In the genomic region with DNA sequence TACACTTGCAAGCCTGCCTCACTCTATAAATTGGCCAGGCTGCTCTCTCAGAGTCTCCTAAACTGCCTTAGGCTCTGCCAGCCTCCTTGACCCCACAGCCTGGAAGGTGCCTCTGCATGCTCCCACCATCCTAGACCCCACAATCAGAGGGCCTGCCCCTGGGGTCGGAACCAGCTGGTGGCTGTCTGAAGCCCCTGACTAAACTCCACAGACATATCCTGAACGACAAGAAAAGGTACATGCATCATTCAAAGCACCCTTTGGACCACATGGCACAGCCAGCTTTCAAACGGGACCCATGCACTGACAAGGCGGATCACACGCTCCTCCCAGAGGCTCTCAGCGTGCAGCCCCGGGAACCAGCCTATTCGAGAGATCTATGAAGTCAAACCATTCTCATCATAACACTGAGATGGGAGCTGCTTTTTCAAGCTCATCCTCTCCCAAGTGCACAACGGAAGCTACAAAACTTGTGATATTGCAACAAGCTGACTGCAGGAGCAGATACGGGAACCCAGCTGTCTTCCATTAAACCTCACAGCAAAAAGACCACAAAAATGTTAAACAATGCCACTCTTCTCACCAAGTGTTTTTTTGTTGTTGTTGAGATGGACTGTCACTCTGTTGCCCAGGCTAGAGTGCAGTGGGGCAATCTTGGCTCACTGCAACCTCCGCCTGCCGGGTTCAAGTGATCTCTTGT, we compare ENCODE assay signal across 25 cellular contexts. TPM values are rescaled to one million over a fixed set of nuclear protein-coding genes. Genes with fewer than 3 reads are reported as not detected.
DNase-seq lines count a peak whose midpoint lies in the region; ATAC-seq, FAIRE-seq and TF ChIP-seq lines count a peak whose summit lies in the region.
"Had no signal": no experiment of that assay in that cellular context is flagged by ENCODE, and none has a peak within 500 bp of the region (broad histone marks: within the 10 kb centered on the region; RNA-seq: fewer than 3 reads in every experiment).

No MANE protein-coding gene starts in this region.

- FAIRE-seq in H1 (lab: Jason Lieb, UNC), result no peak
- FAIRE-seq: A549, GM12878, HTR-8/SVneo had no signal

- H3K9ac ChIP-seq in H1 (replicated peaks in 1 of 4; ENCODE audit: extremely low read depth in 1 of 4, low read depth in 3 of 4, low read length in 3 of 4) (no peak overlapping the region; a peak in 1 of 7 replicates), mesendoderm (ENCODE audit: low read length) (no peak overlapping the region)

- ATAC-seq in GM23338 (no peak), GM21515 (IDR thresholded peaks at IDR 0.05; ENCODE audit: unreplicated experiment) (no peak)
- ATAC-seq: A549; activated T-cell treated with anti-CD3 and anti-CD28 coated beads, Interleukin-2, amount 50 U/mL, for 72 hours; GM12878; left lung had no signal

- no peaks in the 10 kb centered on the region for H3K9me2 ChIP-seq in GM23338 (ENCODE audit: insufficient read depth)

- peaks cover 44% of the 10 kb centered on the region for H3K36me3 Mint-ChIP-seq in GM23338 (ENCODE audit: low read depth)
- H3K36me3 Mint-ChIP-seq: activated naive CD8-positive, alpha-beta T cell had no signal

- CTCF ChIA-PET in AG04449 (lab: Yijun Ruan, JAX) (no interaction called here), H1 (lab: Charles Lee; ENCODE audit: partially characterized antibody) (interaction anchor here (0.7 to 2.3 kb wide), 7 partner anchors 10 to 131 kb away, joined by 3 to 7 read pairs (median 3); no protein-coding TSS in a partner anchor)

- H4K8ac ChIP-seq in H1 (ENCODE audit: extremely low read depth, insufficient read depth, low read length), result no peak overlapping the region
- no peak overlapping the region for H4K8ac ChIP-seq in mesendoderm (ENCODE audit: low read depth, low read length)

- H3K56ac ChIP-seq in H1 (replicated peaks; ENCODE audit: insufficient read length, low read depth, low read length) (no peak overlapping the region), mesendoderm (ENCODE audit: low read length) (peak overlapping the region; percentile 27)

- peaks cover 77% of the 10 kb centered on the region for H3K79me2 ChIP-seq in GM23338 (replicated peaks; ENCODE audit: insufficient read depth)
- H3K79me2 ChIP-seq in H1 (ENCODE audit: control insufficient read depth in 1 of 2, insufficient read depth in 2 of 2, low read length in 2 of 2), result peaks cover 9 to 75% of the 10 kb centered on the region in 2 experiments
- H3K79me2 ChIP-seq in mesendoderm (ENCODE audit: control insufficient read depth, insufficient read depth, low read length), result peaks cover 12% of the 10 kb centered on the region

- peak overlapping the region; percentile 99; the same call in 1 of the 2 replicates for H3K27ac ChIP-seq in GM23338 (ENCODE audit: low read depth)
- H3K27ac ChIP-seq in H1 (ENCODE audit: low read depth, low read length), result no peak overlapping the region; the same call in 1 of the 2 replicates
- H3K27ac ChIP-seq in mesendoderm (ENCODE audit: low read depth, low read length), result no peak overlapping the region
- H3K27ac ChIP-seq: esophagus muscularis mucosa, left lung, RWPE1 had no signal

- H2BK15ac ChIP-seq in H1 (ENCODE audit: low read length) (peak overlapping the region; percentile 10), mesendoderm (replicated peaks; ENCODE audit: low read depth) (no peak overlapping the region)

- H3K27me3 Mint-ChIP-seq in GM23338 (ENCODE audit: insufficient read depth, low read depth, poor library complexity), result peaks cover 31% of the 10 kb centered on the region

- peak overlapping the region; percentile 55 for H3K18ac ChIP-seq in H1 (ENCODE audit: extremely low read depth, low read length)
- H3K18ac ChIP-seq in mesendoderm (ENCODE audit: low read length), result no peak overlapping the region

- peak overlapping the region; percentile 98 for H3K27ac Mint-ChIP-seq in GM23338
- H3K27ac Mint-ChIP-seq: activated naive CD8-positive, alpha-beta T cell; activated T-cell treated with anti-CD3 and anti-CD28 coated beads, Interleukin-2, amount 50 U/mL, for 72 hours had no signal

- no peak for TF ChIP-seq EP300 in H1 (IDR thresholded peaks at IDR 0.05; ENCODE audit: borderline replicate concordance in 1 of 2, low read depth in 2 of 2, low read length in 2 of 2)

- H3F3A ChIP-seq in GM23338 (replicated peaks; ENCODE audit: low read depth), result peaks cover 19% of the 10 kb centered on the region; the same call in 1 of the 2 replicates

- H3K9me3 ChIP-seq in H1 (ENCODE audit: insufficient read depth in 2 of 2, low read depth in 1 of 2, low read length in 1 of 2), result no peaks in the 10 kb centered on the region
- H3K9me3 ChIP-seq: A549, esophagus muscularis mucosa, left lung had no signal

- TF ChIP-seq CTCF in AG04449 (IDR thresholded peaks at IDR 0.05; ENCODE audit: insufficient read depth, low read length, missing control alignments) (no peak), GM23338 (conservative IDR thresholded peaks at IDR 0.05; ENCODE audit: low read depth in 2 of 2) (no peak), H1 (IDR thresholded peaks at IDR 0.05; ENCODE audit: control extremely low read depth in 1 of 3, insufficient read depth in 1 of 3, low read depth in 1 of 3, low read length in 3 of 3) (no peak)

- H3K4me1 ChIP-seq in GM23338 (ENCODE audit: insufficient read depth), result peaks cover 75% of the 10 kb centered on the region
- H3K4me1 ChIP-seq in H1 (replicated peaks in 1 of 4; ENCODE audit: control insufficient read depth in 3 of 4, insufficient read depth in 4 of 4, low read length in 3 of 4), result peaks cover 22 to 49% (median 39%) of the 10 kb centered on the region in 4 experiments
- peaks cover 17% of the 10 kb centered on the region for H3K4me1 ChIP-seq in mesendoderm (ENCODE audit: control insufficient read depth, low read depth, low read length)
- H3K4me1 ChIP-seq: esophagus muscularis mucosa had no signal

- no peak overlapping the region for H4K5ac ChIP-seq in H1 (ENCODE audit: insufficient read length, low read depth, low read length)
- H4K5ac ChIP-seq in mesendoderm (ENCODE audit: low read length), result no peak overlapping the region

- peaks cover 81% of the 10 kb centered on the region for H3K4me1 Mint-ChIP-seq in GM23338

- peak overlapping the region; percentile 91; the same call in 1 of the 2 replicates for H2BK12ac ChIP-seq in H1 (ENCODE audit: low read depth, low read length)

- peak overlapping the region; percentile 72 for H3K4me2 ChIP-seq in GM23338
- no peak overlapping the region; a peak in 2 of 4 replicates for H3K4me2 ChIP-seq in H1 (ENCODE audit: insufficient read depth in 1 of 2, low read depth in 2 of 2, low read length in 2 of 2)
- no peak overlapping the region for H3K4me2 ChIP-seq in mesendoderm (ENCODE audit: low read length)
- H3K4me2 ChIP-seq: A549 had no signal

- H2AFZ ChIP-seq in GM23338 (no peak overlapping the region), H1 (ENCODE audit: low read length) (no peak overlapping the region)

- 88% methylated on average over 12 of the region's 12 CpGs; no CpG with 5 or more reads in 1 of the 2 experiments for WGBS in H1 (ENCODE audit: extremely low coverage in 1 of 2, insufficient coverage in 1 of 2, insufficient read length in 1 of 2, insufficient replicate concordance in 2 of 2, low coverage in 1 of 2, low lambda C conversion rate in 2 of 2, missing lambda C conversion rate in 1 of 2), 2 experiments
- no CpG with 5 or more reads among the region's 12 CpGs for WGBS in mesendoderm (ENCODE audit: extremely low coverage, insufficient coverage, low lambda C conversion rate)

- H3K4ac ChIP-seq in H1 (replicated peaks; ENCODE audit: insufficient read length, low read depth, low read length) (peak overlapping the region; percentile 19), mesendoderm (ENCODE audit: low read depth, low read length) (no peak overlapping the region)

- H3K9me3 Mint-ChIP-seq in GM23338, result no peaks in the 10 kb centered on the region; the same call in 2 of the 3 replicates
- H3K9me3 Mint-ChIP-seq: activated T-cell treated with anti-CD3 and anti-CD28 coated beads, Interleukin-2, amount 50 U/mL, for 72 hours had no signal

- H2BK120ac ChIP-seq in H1 (replicated peaks; ENCODE audit: low read depth, low read length) (peak overlapping the region; percentile 55), mesendoderm (ENCODE audit: low read depth, low read length) (no peak overlapping the region)

- POLR2A ChIA-PET in AG04449 (lab: Yijun Ruan, JAX) (no interaction called here), H1 (lab: Charles Lee; ENCODE audit: partially characterized antibody) (interaction anchor here (1.0 to 1.9 kb wide), 2 partner anchors 9 to 38 kb away, joined by 3 to 6 read pairs; no protein-coding TSS in a partner anchor)

- H3K23ac ChIP-seq in H1 (ENCODE audit: insufficient read length) (no peak overlapping the region), mesendoderm (ENCODE audit: low read length) (no peak overlapping the region)

- TF ChIP-seq RAD21 in H1 (IDR thresholded peaks at IDR 0.05 in 1 of 2, conservative IDR thresholded peaks at IDR 0.05 in 1 of 2; ENCODE audit: low read depth in 2 of 2, low read length in 2 of 2), result no peak

- H4K91ac ChIP-seq in H1 (replicated peaks; ENCODE audit: insufficient read length, low read length), result peak overlapping the region; percentile 82

- no peak overlapping the region for H3K14ac ChIP-seq in H1 (ENCODE audit: insufficient read length)

- peak overlapping the region; percentile 76; the same call in 1 of the 2 replicates for H2BK5ac ChIP-seq in H1 (ENCODE audit: low read depth, low read length)
- no peak overlapping the region for H2BK5ac ChIP-seq in mesendoderm (ENCODE audit: low read length)

- H2AK5ac ChIP-seq in H1 (ENCODE audit: low read depth, low read length), result peak overlapping the region; percentile 61; the same call in 1 of the 2 replicates
- no peak overlapping the region for H2AK5ac ChIP-seq in mesendoderm (ENCODE audit: low read length)

- TF ChIP-seq POLR2A in H1 (IDR thresholded peaks at IDR 0.05; ENCODE audit: control extremely low read depth in 1 of 2, low read depth in 2 of 2, low read length in 2 of 2), result no peak

- H4K20me1 ChIP-seq in GM23338 (replicated peaks; ENCODE audit: insufficient read depth) (peaks cover 13% of the 10 kb centered on the region), H1 (replicated peaks in 1 of 2; ENCODE audit: control insufficient read depth in 1 of 2, insufficient read depth in 2 of 2, low read length in 2 of 2) (peaks cover 3 to 4% of the 10 kb centered on the region in 2 experiments)

- H3K36me3 ChIP-seq in GM23338 (ENCODE audit: insufficient read depth) (0 out of 2 replicates have a peak, but pooled peaks cover 5% of the 10 kb centered on the region), H1 (ENCODE audit: control insufficient read depth in 2 of 4, insufficient read depth in 4 of 4, low read length in 3 of 4) (peaks cover under 1 to 9% (median 7%) of the 10 kb centered on the region in 4 experiments; a peak in 5 of 8 replicates), mesendoderm (ENCODE audit: control insufficient read depth, insufficient read depth, low read length) (no peaks in the 10 kb centered on the region)
- H3K36me3 ChIP-seq: esophagus muscularis mucosa, left lung had no signal

- H3K4me3 ChIP-seq in AG04449 (ENCODE audit: low read depth, low read length), result no peak overlapping the region
- H3K4me3 ChIP-seq in GM23338, result no peak overlapping the region; the same call in 1 of the 2 replicates
- H3K4me3 ChIP-seq in H1 (ENCODE audit: extremely low read depth in 1 of 4, insufficient read depth in 2 of 4, low read depth in 3 of 4, low read length in 4 of 4), result no peak overlapping the region
- no peak overlapping the region for H3K4me3 ChIP-seq in mesendoderm (ENCODE audit: low read length)
- H3K4me3 ChIP-seq: A549, esophagus muscularis mucosa, GM12878, left lung had no signal

- H3K23me2 ChIP-seq in H1 (ENCODE audit: low read depth, low read length), result peaks cover 10% of the 10 kb centered on the region; the same call in 1 of the 2 replicates

- H3K4me3 Mint-ChIP-seq in GM23338, result peak overlapping the region; percentile 33; the same call in 2 of the 3 replicates
- H3K4me3 Mint-ChIP-seq: activated naive CD8-positive, alpha-beta T cell; activated T-cell treated with anti-CD3 and anti-CD28 coated beads, Interleukin-2, amount 50 U/mL, for 72 hours had no signal

- peaks cover 14% of the 10 kb centered on the region for H3K79me1 ChIP-seq in H1 (ENCODE audit: low read depth, low read length)
- H3K79me1 ChIP-seq in mesendoderm (ENCODE audit: low read length), result peaks cover 6% of the 10 kb centered on the region

- peak overlapping the region; percentile 97 for H2BK20ac ChIP-seq in H1 (ENCODE audit: low read length)

- DNase-seq in AG04449 (ENCODE audit: low read depth, low spot score) (peak; percentile 17), GM23338 (ENCODE audit: low spot score) (no peak), H1 (ENCODE audit: low read depth in 1 of 2, low spot score in 2 of 2) (no peak), mesendoderm (no peak), NCI-H2107 (lab: John Stamatoyannopoulos, UW) (no peak), NCI-H510A treated with DMSO at 0.1 percent for 48 hours (lab: John Stamatoyannopoulos, UW) (no peak), NCI-H446 (lab: John Stamatoyannopoulos, UW) (no peak)
- DNase-seq: activated CD4-positive, CD25-positive, alpha-beta regulatory T cell treated with anti-CD3 and anti-CD28 coated beads, Interleukin-2, amount 50 U/mL, for 72 hours; activated T-cell treated with anti-CD3 and anti-CD28 coated beads, Interleukin-2, amount 50 U/mL, for 72 hours; DMS 273 treated with DMSO at 0.1 percent for 48 hours; effector memory CD4-positive, alpha-beta T cell; GDM1; left lung; NCI-H1092; NCI-H2029; NCI-H510A; nucleus accumbens had no signal

- H3K27me3 ChIP-seq in GM23338 (ENCODE audit: insufficient read depth), result no peaks in the 10 kb centered on the region
- H3K27me3 ChIP-seq in H1 (replicated peaks in 1 of 4; ENCODE audit: control insufficient read depth in 3 of 4, extremely low read depth in 1 of 4, insufficient read depth in 3 of 4, low read length in 3 of 4), result no peaks in the 10 kb centered on the region
- no peaks in the 10 kb centered on the region for H3K27me3 ChIP-seq in mesendoderm (ENCODE audit: insufficient read depth, low read length, poor library complexity)

RNA-seq across cellular contexts. Expression of a gene that starts 8.1 kb away (rescaled TPM):
- total RNA-seq in GM23338 (2014; rRNA removed; shearing (Covaris generic)), result 73.1 and 81.4 TPM in 2 replicates
- polyA plus RNA-seq in GM23338 (2016; fragmentation: Nextera tagmentation; extraction: Ambion mirVana) (16.7 and 22.0 TPM in 2 replicates), H1 (2011; rRNA removed) (10.1 and 15.5 TPM in 2 replicates)
- 52.9 and 54.2 TPM in 2 replicates for total RNA-seq in H1 (2021; fragmentation: NEBNext Ultra II Directional; extraction: Animal tissue kit (Norgen Biotek cat#: 25700))
- polyA plus RNA-seq in H1 (2011; cell fraction: cytosol; rRNA removed), result 7.8 TPM
- 41.3 TPM for polyA plus RNA-seq in H1 (2011; cell fraction: nucleus; rRNA removed)
- 17.0 to 20.3 TPM (median 18.5 TPM) in 4 replicates for polyA plus RNA-seq in H1 (2012, experiment 1 of 2)
- polyA plus RNA-seq in H1 (2012, experiment 2 of 2), result 2.9 TPM
- polyA plus RNA-seq in H1 (2013, experiment 1 of 2), result 16.9 TPM
- 15.7 TPM for polyA plus RNA-seq in H1 (2013, experiment 2 of 2)
- polyA minus RNA-seq in H1 (2011; rRNA and poly(A)+ RNA removed), result 46.2 and 59.3 TPM in 2 replicates
- polyA minus RNA-seq in H1 (2011; cell fraction: cytosol; rRNA and poly(A)+ RNA removed), result 35.2 TPM
- 103 TPM for polyA minus RNA-seq in H1 (2011; cell fraction: nucleus; rRNA and poly(A)+ RNA removed)
- polyA plus RNA-seq in mesendoderm (2013, experiment 1 of 2), result 7.5 TPM
- 7.3 TPM for polyA plus RNA-seq in mesendoderm (2013, experiment 2 of 2)
- total RNA-seq: activated CD8-positive, alpha-beta memory T cell treated with anti-CD3 and anti-CD28 coated beads for 36 hours had no signal
